ENCODE assay signal across 1 cellular context in genomic region chr17:65584604-65585521, GRCh38.
TF ChIP-seq lines count a peak whose summit lies in the region.

No MANE protein-coding gene starts in this region.

TF ChIP-seq in HepG2, 621 proteins besides CTCF, POLR2A, EP300 and RAD21 (continued from another document and continues in another):
- 0 out of 2 replicates have a peak, but pooled peaks have one; percentile 14 for TF ChIP-seq IKZF5 (CRISPR knock-in tag; IDR thresholded peaks at IDR 0.05)
- no peak for TF ChIP-seq GPN1 (CRISPR knock-in tag; IDR thresholded peaks at IDR 0.05; ENCODE audit: borderline replicate concordance)
- TF ChIP-seq GLMP (CRISPR knock-in tag; IDR thresholded peaks at IDR 0.05; ENCODE audit: borderline replicate concordance) = no peak
- no peak for TF ChIP-seq ZFP37 (CRISPR knock-in tag; IDR thresholded peaks at IDR 0.05; ENCODE audit: borderline replicate concordance)
- TF ChIP-seq ASH2L (IDR thresholded peaks at IDR 0.05; ENCODE audit: insufficient read length, low read depth, low read length) = peak; percentile 48
- TF ChIP-seq ATAD3A (CRISPR knock-in tag; IDR thresholded peaks at IDR 0.05) = no peak
- no peak for TF ChIP-seq THAP8 (CRISPR knock-in tag; IDR thresholded peaks at IDR 0.05; ENCODE audit: borderline replicate concordance)
- TF ChIP-seq MIER2 (CRISPR knock-in tag; IDR thresholded peaks at IDR 0.05) = no peak
- TF ChIP-seq MXD3 (CRISPR knock-in tag; IDR thresholded peaks at IDR 0.05) = 0 out of 2 replicates have a peak, but pooled peaks have one; percentile 33
- TF ChIP-seq PBX3 (CRISPR knock-in tag; IDR thresholded peaks at IDR 0.05; ENCODE audit: borderline replicate concordance) = no peak
- TF ChIP-seq ZNF513 (CRISPR knock-in tag; conservative IDR thresholded peaks at IDR 0.05) = no peak
- no peak for TF ChIP-seq ZNF740 (CRISPR knock-in tag; IDR thresholded peaks at IDR 0.05)
- TF ChIP-seq FOXP4 (CRISPR knock-in tag; IDR thresholded peaks at IDR 0.05) = peak; percentile 37; the same call in 1 of the 2 replicates
- no peak for TF ChIP-seq NR2F6 (IDR thresholded peaks at IDR 0.05)
- TF ChIP-seq NR2F6 (CRISPR knock-in tag; IDR thresholded peaks at IDR 0.05) = peak; percentile 64
- 0 out of 2 replicates have a peak, but pooled peaks have one; percentile 43 for TF ChIP-seq MYPOP (CRISPR knock-in tag; IDR thresholded peaks at IDR 0.05)
- no peak for TF ChIP-seq DNMT3B (CRISPR knock-in tag; conservative IDR thresholded peaks at IDR 0.05)
- TF ChIP-seq BORCS8-MEF2B (CRISPR knock-in tag; IDR thresholded peaks at IDR 0.05) = peak; percentile 60; the same call in 1 of the 2 replicates
- TF ChIP-seq ZBTB7A (CRISPR knock-in tag; IDR thresholded peaks at IDR 0.05) = no peak
- no peak for TF ChIP-seq SRY (CRISPR knock-in tag; IDR thresholded peaks at IDR 0.05)
- TF ChIP-seq SALL1 (CRISPR knock-in tag; IDR thresholded peaks at IDR 0.05) = peak; percentile 79
- TF ChIP-seq MXD1 (CRISPR knock-in tag; IDR thresholded peaks at IDR 0.05) = peak; percentile 64; the same call in 1 of the 2 replicates
- TF ChIP-seq ZNF256 (CRISPR knock-in tag; conservative IDR thresholded peaks at IDR 0.05) = no peak
- no peak for TF ChIP-seq HDAC1 (CRISPR knock-in tag; IDR thresholded peaks at IDR 0.05)
- TF ChIP-seq MATR3 (CRISPR knock-in tag; IDR thresholded peaks at IDR 0.05) = no peak
- no peak for TF ChIP-seq AFF4 (CRISPR knock-in tag; IDR thresholded peaks at IDR 0.05)
- no peak for TF ChIP-seq IRF2 (CRISPR knock-in tag; IDR thresholded peaks at IDR 0.05)
- no peak for TF ChIP-seq ZSCAN5A (CRISPR knock-in tag; IDR thresholded peaks at IDR 0.05; ENCODE audit: borderline replicate concordance)
- no peak for TF ChIP-seq ELF4 (CRISPR knock-in tag; IDR thresholded peaks at IDR 0.05; ENCODE audit: borderline replicate concordance)
- TF ChIP-seq GTF2F1 (IDR thresholded peaks at IDR 0.05; ENCODE audit: low read length) = no peak
- no peak for TF ChIP-seq MAFK (conservative IDR thresholded peaks at IDR 0.05 in 1 of 2, IDR thresholded peaks at IDR 0.05 in 1 of 2; ENCODE audit: low read length in 2 of 2)
- TF ChIP-seq RNF2 (conservative IDR thresholded peaks at IDR 0.05; ENCODE audit: low read depth) = peak; percentile 69; the same call in 1 of the 2 replicates
- TF ChIP-seq SMAD1 (CRISPR knock-in tag; IDR thresholded peaks at IDR 0.05; ENCODE audit: borderline replicate concordance, low read depth) = no peak
- no peak for TF ChIP-seq PCBP1 (IDR thresholded peaks at IDR 0.05; ENCODE audit: borderline replicate concordance, low read depth, low read length)
- TF ChIP-seq ZNF790 (CRISPR knock-in tag; IDR thresholded peaks at IDR 0.05; ENCODE audit: borderline replicate concordance) = no peak
- no peak for TF ChIP-seq ZNF235 (CRISPR knock-in tag; IDR thresholded peaks at IDR 0.05; ENCODE audit: borderline replicate concordance)
- TF ChIP-seq MIER3 (CRISPR knock-in tag; IDR thresholded peaks at IDR 0.05; ENCODE audit: borderline replicate concordance) = no peak
- no peak for TF ChIP-seq ZNF30 (CRISPR knock-in tag; IDR thresholded peaks at IDR 0.05)
- TF ChIP-seq ZNF761 (CRISPR knock-in tag; conservative IDR thresholded peaks at IDR 0.05) = 0 out of 2 replicates have a peak, but pooled peaks have one; percentile 47
- no peak for TF ChIP-seq PTBP1 (IDR thresholded peaks at IDR 0.05; ENCODE audit: low read depth, low read length, poor library complexity, severe bottlenecking)
- TF ChIP-seq NFYB (CRISPR knock-in tag; IDR thresholded peaks at IDR 0.05) = no peak
- no peak for TF ChIP-seq ZNF773 (CRISPR knock-in tag; IDR thresholded peaks at IDR 0.05; ENCODE audit: borderline replicate concordance)
- 0 out of 2 replicates have a peak, but pooled peaks have one; percentile 47 for TF ChIP-seq ARID2 (CRISPR knock-in tag; IDR thresholded peaks at IDR 0.05; ENCODE audit: borderline replicate concordance)
- TF ChIP-seq JDP2 (CRISPR knock-in tag; IDR thresholded peaks at IDR 0.05; ENCODE audit: borderline replicate concordance) = no peak
- TF ChIP-seq HMGXB4 (CRISPR knock-in tag; IDR thresholded peaks at IDR 0.05; ENCODE audit: borderline replicate concordance in 1 of 2, low read depth in 1 of 2) = 0 out of 4 replicates have a peak, but pooled peaks have one; percentile 37 to 45
